In genomic region chr2:38539086-38539485, GRCh38 we compare ENCODE assay signal across 30 cellular contexts.
DNase-seq lines count a peak whose midpoint lies in the region; ATAC-seq and TF ChIP-seq lines count a peak whose summit lies in the region.
"Had no signal": no experiment of that assay in that cellular context is flagged by ENCODE, and none has a peak within 500 bp of the region (broad histone marks: within the 10 kb centered on the region; RNA-seq: fewer than 3 reads in every experiment).

No MANE protein-coding gene starts in this region.

- H3K14ac ChIP-seq in H9 (ENCODE audit: insufficient read depth, low read length) = no peak overlapping the region

- no peak overlapping the region for H4K91ac ChIP-seq in H9 (ENCODE audit: insufficient read length, low read depth, low read length)

- H3K23ac ChIP-seq in H9 (ENCODE audit: insufficient read length, low read depth, low read length) = no peak overlapping the region

- no peak overlapping the region for H2BK15ac ChIP-seq in H9 (ENCODE audit: low read depth, low read length)

- H3K23me2 ChIP-seq in H9 (ENCODE audit: insufficient read length, low read depth, low read length, poor library complexity, severe bottlenecking) = peaks cover 2% of the 10 kb centered on the region

- H3K56ac ChIP-seq in H9 (ENCODE audit: insufficient read length, low read depth, low read length) = no peak overlapping the region

- no peak overlapping the region for H2AFZ ChIP-seq in H9 (ENCODE audit: low read length)
- no peak overlapping the region for H2AFZ ChIP-seq in OCI-LY3 (ENCODE audit: low read depth, low read length)
- H2AFZ ChIP-seq: PC-9 had no signal

- H3K4me1 Mint-ChIP-seq in H9 = peaks cover 33 to 46% of the 10 kb centered on the region in 2 experiments
- H3K4me1 Mint-ChIP-seq in memory B cell = peaks cover 5% of the 10 kb centered on the region

- no peak for ATAC-seq in memory B cell (ENCODE audit: low read depth)
- ATAC-seq: Right ventricle myocardium inferior; sciatic nerve; stimulated activated effector memory CD8-positive, alpha-beta T cell treated with anti-CD3 and anti-CD28 coated beads, Interleukin-12 subunit alpha, Interleukin-12 subunit beta, amount 100 ng/mL, for 72 hours had no signal

- H3K27ac Mint-ChIP-seq in H9 = no peak overlapping the region; a peak in 1 of 7 replicates
- peak overlapping the region; percentile 51 for H3K27ac Mint-ChIP-seq in memory B cell
- H3K27ac Mint-ChIP-seq: activated CD4-positive, alpha-beta T cell treated with anti-CD3 and anti-CD28 coated beads, Interleukin-2, amount 10 ng/mL, durations not matched to agents 24 days and 14 days; activated naive CD8-positive, alpha-beta T cell treated with anti-CD3 and anti-CD28 coated beads, Interleukin-2, amount 10 ng/mL, durations not matched to agents 7 days and 5 days; activated T-cell treated with anti-CD3 and anti-CD28 coated beads, Interleukin-2, amount 50 U/mL, for 24 hours; CD4-positive, CD25-positive, alpha-beta regulatory T cell; stimulated activated effector memory CD8-positive, alpha-beta T cell treated with anti-CD3 and anti-CD28 coated beads, Interleukin-12 subunit alpha, Interleukin-12 subunit beta, amount 100 ng/mL, for 72 hours had no signal

- no peak overlapping the region for H2AK5ac ChIP-seq in H9 (ENCODE audit: insufficient read length, low read length)

- H2BK5ac ChIP-seq in H9 (ENCODE audit: insufficient read length, low read length) = no peak overlapping the region

- H3K9me2 ChIP-seq in DOHH2 (replicated peaks; ENCODE audit: control insufficient read depth, low read length) = no peaks in the 10 kb centered on the region

- H2BK120ac ChIP-seq in H9 (ENCODE audit: low read depth, low read length, poor library complexity, severe bottlenecking) = no peak overlapping the region

- H3K4me3 ChIP-seq in DOHH2 (ENCODE audit: low read length) (no peak overlapping the region), OCI-LY3 (ENCODE audit: low read length) (no peak overlapping the region), coronary artery (no peak overlapping the region)
- H3K4me3 ChIP-seq: ascending aorta, PC-9, upper lobe of left lung had no signal

- H3T11ph ChIP-seq in H9 (ENCODE audit: low read length) = no peak overlapping the region

- no peak overlapping the region for H4K5ac ChIP-seq in H9 (ENCODE audit: insufficient read length, low read depth, low read length)

- peaks cover 24% of the 10 kb centered on the region for H3K4me1 ChIP-seq in DOHH2 (ENCODE audit: control insufficient read depth, low read length)
- peaks cover 2% of the 10 kb centered on the region; the same call in 1 of the 2 replicates for H3K4me1 ChIP-seq in H9 (ENCODE audit: insufficient read depth, low read length)
- peaks cover 18% of the 10 kb centered on the region for H3K4me1 ChIP-seq in OCI-LY3 (ENCODE audit: low read length)

- H3K79me1 ChIP-seq in H9 (ENCODE audit: insufficient read depth, low read depth, low read length, poor library complexity, severe bottlenecking) = no peaks in the 10 kb centered on the region

- WGBS in H9 (ENCODE audit: extremely low coverage, insufficient read length, low lambda C conversion rate) = no CpG with 5 or more reads among the region's 5 CpGs

- no peaks in the 10 kb centered on the region for H3K9me3 ChIP-seq in DOHH2 (ENCODE audit: control insufficient read depth, insufficient read depth, low read length)
- no peaks in the 10 kb centered on the region for H3K9me3 ChIP-seq in H9 (ENCODE audit: control insufficient read depth, low read depth, low read length)
- no peaks in the 10 kb centered on the region for H3K9me3 ChIP-seq in OCI-LY3 (ENCODE audit: insufficient read depth, low read length)
- H3K9me3 ChIP-seq: ascending aorta, upper lobe of left lung had no signal

- no peak overlapping the region for H3K4me2 ChIP-seq in DOHH2 (ENCODE audit: low read length)
- no peak overlapping the region for H3K4me2 ChIP-seq in H9 (ENCODE audit: insufficient read depth, insufficient read length, low read length)
- H3K4me2 ChIP-seq in OCI-LY3 (ENCODE audit: low read length) = no peak overlapping the region
- H3K4me2 ChIP-seq: PC-9 had no signal

- H3K27ac ChIP-seq in DOHH2 (ENCODE audit: low read depth, low read length) (no peak overlapping the region), H9 (ENCODE audit: insufficient read length, low read depth, low read length) (no peak overlapping the region), OCI-LY3 (ENCODE audit: low read length) (no peak overlapping the region), coronary artery (no peak overlapping the region)
- H3K27ac ChIP-seq: ascending aorta, PC-9, upper lobe of left lung, VCaP had no signal

- H3K27me3 Mint-ChIP-seq in H9 (ENCODE audit: low read depth) (peaks cover 18% of the 10 kb centered on the region), memory B cell (peaks cover 2% of the 10 kb centered on the region)

- H3F3A ChIP-seq in DOHH2 (ENCODE audit: control insufficient read depth, insufficient read depth) = no peaks in the 10 kb centered on the region; the same call in 1 of the 2 replicates

- H3K4me3 Mint-ChIP-seq in H9 (no peak overlapping the region), memory B cell (no peak overlapping the region)
- H3K4me3 Mint-ChIP-seq: activated CD4-positive, alpha-beta T cell treated with anti-CD3 and anti-CD28 coated beads, Interleukin-2, amount 10 ng/mL, durations not matched to agents 24 days and 14 days; activated naive CD8-positive, alpha-beta T cell treated with anti-CD3 and anti-CD28 coated beads, Interleukin-2, amount 10 ng/mL, durations not matched to agents 7 days and 5 days; activated T-cell treated with anti-CD3 and anti-CD28 coated beads, Interleukin-2, amount 50 U/mL, for 24 hours; CD4-positive, CD25-positive, alpha-beta regulatory T cell; stimulated activated effector memory CD8-positive, alpha-beta T cell treated with anti-CD3 and anti-CD28 coated beads, Interleukin-12 subunit alpha, Interleukin-12 subunit beta, amount 100 ng/mL, for 72 hours had no signal

- no peaks in the 10 kb centered on the region for H3K79me2 ChIP-seq in DOHH2 (ENCODE audit: control insufficient read depth, low read length)
- H3K79me2 ChIP-seq in H9 (ENCODE audit: insufficient read depth, low read length) = no peaks in the 10 kb centered on the region
- no peaks in the 10 kb centered on the region for H3K79me2 ChIP-seq in OCI-LY3 (ENCODE audit: low read length)

- TF ChIP-seq CTCF in DOHH2 (IDR thresholded peaks at IDR 0.05; ENCODE audit: low read depth, low read length, poor library complexity, severe bottlenecking) (peak; percentile 57), H9 (conservative IDR thresholded peaks at IDR 0.05) (peak; percentile 43; the same call in 2 of the 3 replicates), OCI-LY3 (IDR thresholded peaks at IDR 0.05; ENCODE audit: low read depth, low read length) (peak; percentile 31), coronary artery (IDR thresholded peaks at IDR 0.05) (no peak)

- peak; percentile 52 for DNase-seq in H9
- DNase-seq in memory B cell (ENCODE audit: low spot score in 2 of 2) = no peak
- DNase-seq in coronary artery (ENCODE audit: low spot score) = no peak
- DNase-seq in islet precursor cell = no peak
- DNase-seq in LoVo (ENCODE audit: low spot score) = no peak
- DNase-seq: activated CD4-positive, alpha-beta T cell treated with anti-CD3 and anti-CD28 coated beads, Interleukin-2, amount 10 ng/mL, durations not matched to agents 24 days and 14 days; activated gamma-delta T cell; activated naive CD8-positive, alpha-beta T cell treated with anti-CD3 and anti-CD28 coated beads, Interleukin-2, amount 10 ng/mL, durations not matched to agents 7 days and 5 days; activated T-cell treated with anti-CD3 and anti-CD28 coated beads, Interleukin-2, amount 50 U/mL, for 24 hours; CD4-positive, CD25-positive, alpha-beta regulatory T cell; dermis blood vessel endothelial cell; H7; KBM-7; mesenchymal stem cell; NCI-H146; NCI-H2227 treated with DMSO at 0.1 percent for 48 hours; NCI-H748 treated with DMSO at 0.1 percent for 48 hours; PC-9; posterior cingulate gyrus; stimulated activated CD4-positive, alpha-beta T cell treated with anti-CD3 and anti-CD28 coated beads, Interleukin-12 subunit alpha, Interleukin-12 subunit beta, amount 100 ng/mL, for 4 hours; stimulated activated CD4-positive, alpha-beta T cell treated with anti-CD3 and anti-CD28 coated beads, Interleukin-4, amount 100 ng/mL, for 24 hours; substantia nigra; upper lobe of left lung had no signal

- no peak overlapping the region for H3K18ac ChIP-seq in H9 (ENCODE audit: insufficient read length, low read depth, low read length)

- H4K8ac ChIP-seq in H9 (replicated peaks; ENCODE audit: insufficient read length, low read depth, low read length) = no peak overlapping the region

- H3K36me3 Mint-ChIP-seq in H9 (ENCODE audit: insufficient read depth in 1 of 3, low read depth in 3 of 3) (no peaks in the 10 kb centered on the region), memory B cell (no peaks in the 10 kb centered on the region)
- H3K36me3 Mint-ChIP-seq: activated naive CD8-positive, alpha-beta T cell treated with anti-CD3 and anti-CD28 coated beads, Interleukin-2, amount 10 ng/mL, durations not matched to agents 7 days and 5 days; CD4-positive, CD25-positive, alpha-beta regulatory T cell; stimulated activated effector memory CD8-positive, alpha-beta T cell treated with anti-CD3 and anti-CD28 coated beads, Interleukin-12 subunit alpha, Interleukin-12 subunit beta, amount 100 ng/mL, for 72 hours had no signal

- H3K36me3 ChIP-seq in DOHH2 (ENCODE audit: control insufficient read depth, low read length) (no peaks in the 10 kb centered on the region), OCI-LY3 (replicated peaks; ENCODE audit: low read depth, low read length) (no peaks in the 10 kb centered on the region)
- H3K36me3 ChIP-seq: ascending aorta, upper lobe of left lung had no signal

- H3K9me3 Mint-ChIP-seq in H9 (no peaks in the 10 kb centered on the region), memory B cell (no peaks in the 10 kb centered on the region)
- H3K9me3 Mint-ChIP-seq: activated CD4-positive, alpha-beta T cell treated with anti-CD3 and anti-CD28 coated beads, Interleukin-2, amount 10 ng/mL, durations not matched to agents 24 days and 14 days; activated naive CD8-positive, alpha-beta T cell treated with anti-CD3 and anti-CD28 coated beads, Interleukin-2, amount 10 ng/mL, durations not matched to agents 7 days and 5 days; activated T-cell treated with anti-CD3 and anti-CD28 coated beads, Interleukin-2, amount 50 U/mL, for 24 hours; CD4-positive, CD25-positive, alpha-beta regulatory T cell; stimulated activated effector memory CD8-positive, alpha-beta T cell treated with anti-CD3 and anti-CD28 coated beads, Interleukin-12 subunit alpha, Interleukin-12 subunit beta, amount 100 ng/mL, for 72 hours had no signal

- H3K9ac ChIP-seq in H9 (ENCODE audit: extremely low read depth, insufficient read length, low read length) = no peak overlapping the region
- H3K9ac ChIP-seq in OCI-LY3 (ENCODE audit: low read length) = no peak overlapping the region

- H3K27me3 ChIP-seq in DOHH2 (ENCODE audit: control insufficient read depth, low read length) (no peaks in the 10 kb centered on the region; the same call in 1 of the 2 replicates), H9 (ENCODE audit: insufficient read depth, low read length) (no peaks in the 10 kb centered on the region; the same call in 1 of the 2 replicates), OCI-LY3 (ENCODE audit: low read depth, low read length) (no peaks in the 10 kb centered on the region)
- H3K27me3 ChIP-seq: ascending aorta, upper lobe of left lung had no signal

- no peak overlapping the region for H3K4ac ChIP-seq in H9 (ENCODE audit: low read depth, low read length)

- no peaks in the 10 kb centered on the region for H4K20me1 ChIP-seq in DOHH2 (ENCODE audit: control insufficient read depth, insufficient read depth, low read depth, low read length)
- H4K20me1 ChIP-seq in H9 (ENCODE audit: control insufficient read depth, insufficient read depth, insufficient read length) = no peaks in the 10 kb centered on the region
- H4K20me1 ChIP-seq in OCI-LY3 (ENCODE audit: insufficient read depth, low read length) = no peaks in the 10 kb centered on the region

- H2BK20ac ChIP-seq in H9 (ENCODE audit: low read depth, low read length, poor library complexity, severe bottlenecking) = no peak overlapping the region

- H2BK12ac ChIP-seq in H9 (ENCODE audit: insufficient read length, low read depth, low read length) = no peak overlapping the region
